In the genomic region with DNA sequence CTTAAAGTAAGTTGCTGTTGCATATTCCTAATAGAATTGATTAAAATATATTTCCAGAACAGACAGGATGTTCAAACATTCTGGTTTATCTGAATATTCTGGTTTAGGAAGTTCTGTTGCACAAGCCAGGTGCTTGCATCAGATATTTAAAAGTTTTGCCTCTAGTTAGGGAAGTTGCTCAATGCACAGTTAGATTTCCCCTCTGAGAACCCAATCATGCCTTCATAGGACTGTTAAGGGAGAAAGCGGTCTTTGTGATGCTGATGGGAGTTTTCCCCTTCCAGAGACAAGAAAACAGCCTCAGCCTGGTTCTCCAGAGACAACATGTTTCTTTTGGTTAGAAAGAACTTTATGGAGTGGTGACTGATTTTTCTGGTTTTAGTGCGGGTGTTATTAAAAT, we compare ENCODE assay signal across 2 cellular contexts.
A peak's percentile ranks its signal among the peaks of the same experiment; 100 is the strongest.
TF ChIP-seq lines count a peak whose summit lies in the region.

No MANE protein-coding gene starts in this region.

TF ChIP-seq in HepG2, 621 proteins besides CTCF, POLR2A, EP300 and RAD21:
- no peak for TF ChIP-seq CC2D1A (CRISPR knock-in tag; IDR thresholded peaks at IDR 0.05)
- TF ChIP-seq SSRP1 (CRISPR knock-in tag; IDR thresholded peaks at IDR 0.05) = no peak
- no peak for TF ChIP-seq RFXAP (CRISPR knock-in tag; IDR thresholded peaks at IDR 0.05; ENCODE audit: borderline replicate concordance)
- no peak for TF ChIP-seq ZBTB26 (CRISPR knock-in tag; IDR thresholded peaks at IDR 0.05; ENCODE audit: borderline replicate concordance)
- TF ChIP-seq KAT7 (CRISPR knock-in tag; IDR thresholded peaks at IDR 0.05; ENCODE audit: borderline replicate concordance) = no peak

TF ChIP-seq in H1, 55 proteins besides CTCF, POLR2A, EP300 and RAD21:
- TF ChIP-seq CHD1 (IDR thresholded peaks at IDR 0.05; ENCODE audit: low read depth, low read length) (no peak), RXRA (IDR thresholded peaks at IDR 0.05; ENCODE audit: insufficient read depth, low read depth, low read length) (no peak), CEBPB (IDR thresholded peaks at IDR 0.05; ENCODE audit: low read depth, low read length) (peak; percentile 72), KDM1A (IDR thresholded peaks at IDR 0.05; ENCODE audit: borderline replicate concordance, low read length) (no peak)
